ENCODE assay signal across 8 cellular contexts in the genomic region with DNA sequence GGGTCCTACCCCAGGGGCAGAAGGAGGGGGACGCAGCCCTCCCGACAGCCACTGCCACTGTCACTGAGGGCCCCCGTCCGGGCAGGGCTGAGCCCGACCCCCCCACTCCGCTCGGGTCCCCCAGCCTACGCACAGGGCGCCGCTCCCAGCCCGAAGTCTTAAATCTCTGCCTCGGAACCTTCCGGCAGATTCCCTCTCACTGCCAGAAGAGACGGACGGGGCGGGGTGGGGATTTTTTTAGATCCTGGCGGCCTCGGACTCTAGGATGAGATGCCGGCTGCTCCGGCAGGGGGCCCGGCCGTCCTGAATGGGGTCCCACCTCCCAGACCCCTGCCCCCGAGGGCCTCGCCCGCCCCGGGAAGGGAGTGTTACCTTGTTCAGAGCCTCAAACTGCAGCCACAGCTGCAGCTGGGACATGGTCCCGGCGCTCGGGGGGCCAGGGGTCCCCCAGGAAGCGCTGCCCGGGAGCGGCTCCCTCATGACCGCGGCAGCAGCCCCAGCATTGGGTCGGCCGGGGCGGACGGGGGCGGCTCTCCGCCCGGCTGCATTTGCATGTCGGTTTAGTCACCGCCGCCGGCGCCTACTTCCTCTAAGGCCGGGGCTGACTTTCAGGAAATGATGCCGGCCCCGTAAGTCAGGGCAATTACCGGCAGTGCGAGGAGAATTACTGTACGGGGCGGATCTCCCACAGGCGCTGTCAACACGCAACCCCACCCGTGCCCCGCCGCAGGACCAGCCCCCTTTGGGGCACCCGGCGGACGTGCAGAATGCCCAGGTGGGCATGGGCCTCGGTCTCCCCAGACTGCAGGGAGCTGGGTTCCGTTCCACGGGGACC. TPM values are rescaled to one million over a fixed set of nuclear protein-coding genes. Genes with fewer than 3 reads are reported as not detected.
DNase-seq lines count a peak whose midpoint lies in the region; ATAC-seq, FAIRE-seq and TF ChIP-seq lines count a peak whose summit lies in the region.

No MANE protein-coding gene starts in this region.

- peak; percentile 54 for FAIRE-seq in G401.6 (lab: Jason Lieb, UNC)

- DNase-seq in HFF-Myc (ENCODE audit: extremely low read depth, low read depth) = no peak
- DNase-seq in NT2/D1 (ENCODE audit: low read depth, low spot score) = peak; percentile 57
- DNase-seq in activated T-cell treated with anti-CD3 and anti-CD28 coated beads, Interleukin-2, amount 50 U/mL, for 4 hours = peak; percentile 90
- DNase-seq in fibroblast of gingiva (ENCODE audit: low read depth) = peak; percentile 89
- DNase-seq in naive thymus-derived CD4-positive, alpha-beta T cell = peak; percentile 69 to 87 (median 85)

- no peaks in the 10 kb centered on the region for H3K27me3 Mint-ChIP-seq in activated T-cell treated with anti-CD3 and anti-CD28 coated beads, Interleukin-2, amount 50 U/mL, for 4 hours (ENCODE audit: low read depth)
- H3K27me3 Mint-ChIP-seq in naive thymus-derived CD4-positive, alpha-beta T cell = no peaks in the 10 kb centered on the region
- H3K27me3 Mint-ChIP-seq in stimulated activated memory B cell treated with anti-CD40 and anti-IgM and Interleukin-4, amounts not matched to agents 10 μg/mL and 1 μg/mL and 100 μg/mL, for 72 hours = no peaks in the 10 kb centered on the region

- H3K27me3 ChIP-seq in NT2/D1 (ENCODE audit: insufficient read depth, insufficient read length) = no peaks in the 10 kb centered on the region
- H3K27me3 ChIP-seq in naive thymus-derived CD4-positive, alpha-beta T cell (ENCODE audit: control insufficient read depth in 2 of 2, insufficient read depth in 2 of 2, low read length in 2 of 2) = no peaks in the 10 kb centered on the region

- H3K9ac ChIP-seq in NT2/D1 (ENCODE audit: insufficient read length, low read depth) = peak overlapping the region; percentile 78

- H3K9me3 ChIP-seq in NT2/D1 (ENCODE audit: insufficient read depth, low read length) = no peaks in the 10 kb centered on the region
- no peaks in the 10 kb centered on the region for H3K9me3 ChIP-seq in naive thymus-derived CD4-positive, alpha-beta T cell (ENCODE audit: control insufficient read depth in 2 of 3, low read length in 3 of 3)

- peak overlapping the region; percentile 90 for H3K4me3 Mint-ChIP-seq in activated T-cell treated with anti-CD3 and anti-CD28 coated beads, Interleukin-2, amount 50 U/mL, for 4 hours
- peak overlapping the region; percentile 78 to 94 (median 85) for H3K4me3 Mint-ChIP-seq in naive thymus-derived CD4-positive, alpha-beta T cell
- H3K4me3 Mint-ChIP-seq in stimulated activated memory B cell treated with anti-CD40 and anti-IgM and Interleukin-4, amounts not matched to agents 10 μg/mL and 1 μg/mL and 100 μg/mL, for 72 hours = peak overlapping the region; percentile 87

- peaks cover 62% of the 10 kb centered on the region for H3K36me3 ChIP-seq in NT2/D1 (ENCODE audit: insufficient read depth, insufficient read length, low read length)
- peaks cover 10 to 19% (median 11%) of the 10 kb centered on the region in 3 experiments for H3K36me3 ChIP-seq in naive thymus-derived CD4-positive, alpha-beta T cell (ENCODE audit: control insufficient read depth in 2 of 3, insufficient read depth in 3 of 3, low read length in 3 of 3)

- POLR2A ChIA-PET in naive thymus-derived CD4-positive, alpha-beta T cell (lab: Charles Lee) = interaction anchor here (0.6 to 3.2 kb wide), 14 partner anchors 11 to 233 kb away, joined by 3 to 18 read pairs (median 3); a partner anchor contains a TSS

- peaks cover 2% of the 10 kb centered on the region for H3K36me3 Mint-ChIP-seq in activated T-cell treated with anti-CD3 and anti-CD28 coated beads, Interleukin-2, amount 50 U/mL, for 4 hours (ENCODE audit: insufficient read depth)
- H3K36me3 Mint-ChIP-seq in naive thymus-derived CD4-positive, alpha-beta T cell = peaks cover 0 to 5% (median 0%) of the 10 kb centered on the region in 5 donors
- H3K36me3 Mint-ChIP-seq in stimulated activated memory B cell treated with anti-CD40 and anti-IgM and Interleukin-4, amounts not matched to agents 10 μg/mL and 1 μg/mL and 100 μg/mL, for 72 hours = peaks cover 8% of the 10 kb centered on the region

- TF ChIP-seq CTCF in HFF-Myc (IDR thresholded peaks at IDR 0.05; ENCODE audit: low read depth, low read length, missing control alignments) = peak; percentile 9

- CTCF ChIA-PET in naive thymus-derived CD4-positive, alpha-beta T cell (lab: Charles Lee) = interaction anchor here (0.5 to 1.2 kb wide), 2 partner anchors 8 to 67 kb away, joined by 5 read pairs; no protein-coding TSS in a partner anchor

- ATAC-seq in activated T-cell treated with anti-CD3 and anti-CD28 coated beads, Interleukin-2, amount 50 U/mL, for 4 hours = peak; percentile 62 to 73
- peak; percentile 80 for ATAC-seq in naive thymus-derived CD4-positive, alpha-beta T cell
- peak; percentile 79 for ATAC-seq in stimulated activated memory B cell treated with anti-CD40 and anti-IgM and Interleukin-4, amounts not matched to agents 10 μg/mL and 1 μg/mL and 100 μg/mL, for 72 hours
- no peak for ATAC-seq in HG02623 (IDR thresholded peaks at IDR 0.05; ENCODE audit: unreplicated experiment)

- H3K4me1 Mint-ChIP-seq in activated T-cell treated with anti-CD3 and anti-CD28 coated beads, Interleukin-2, amount 50 U/mL, for 4 hours (ENCODE audit: low read depth) = peaks cover 37% of the 10 kb centered on the region
- peaks cover 13 to 45% (median 29%) of the 10 kb centered on the region in 7 donors for H3K4me1 Mint-ChIP-seq in naive thymus-derived CD4-positive, alpha-beta T cell
- H3K4me1 Mint-ChIP-seq in stimulated activated memory B cell treated with anti-CD40 and anti-IgM and Interleukin-4, amounts not matched to agents 10 μg/mL and 1 μg/mL and 100 μg/mL, for 72 hours = peaks cover 62% of the 10 kb centered on the region

- H3K27ac Mint-ChIP-seq in naive thymus-derived CD4-positive, alpha-beta T cell = peak overlapping the region; percentile 88 to 93 (median 92)
- peak overlapping the region; percentile 78 for H3K27ac Mint-ChIP-seq in stimulated activated memory B cell treated with anti-CD40 and anti-IgM and Interleukin-4, amounts not matched to agents 10 μg/mL and 1 μg/mL and 100 μg/mL, for 72 hours

- H3K4me1 ChIP-seq in NT2/D1 (ENCODE audit: insufficient read depth, insufficient read length) = peaks cover 24% of the 10 kb centered on the region
- H3K4me1 ChIP-seq in naive thymus-derived CD4-positive, alpha-beta T cell (ENCODE audit: control insufficient read depth in 2 of 2, insufficient read depth in 2 of 2, low read length in 2 of 2) = peaks cover 23 to 42% of the 10 kb centered on the region in 2 donors

- peak overlapping the region; percentile 98 for H3K27ac ChIP-seq in naive thymus-derived CD4-positive, alpha-beta T cell (ENCODE audit: low read depth, low read length)

- intact Hi-C loops in naive thymus-derived CD4-positive, alpha-beta T cell (cut with micrococcal nuclease) = loop anchor here (1.0 to 5.0 kb wide), 9 partner anchors 29 to 521 kb away; a partner anchor contains a TSS

- H3K9me3 Mint-ChIP-seq in activated T-cell treated with anti-CD3 and anti-CD28 coated beads, Interleukin-2, amount 50 U/mL, for 4 hours = no peaks in the 10 kb centered on the region
- no peaks in the 10 kb centered on the region for H3K9me3 Mint-ChIP-seq in naive thymus-derived CD4-positive, alpha-beta T cell
- H3K9me3 Mint-ChIP-seq in stimulated activated memory B cell treated with anti-CD40 and anti-IgM and Interleukin-4, amounts not matched to agents 10 μg/mL and 1 μg/mL and 100 μg/mL, for 72 hours = no peaks in the 10 kb centered on the region

- peak overlapping the region; percentile 57 for H3K4me3 ChIP-seq in HFF-Myc (replicated peaks; ENCODE audit: low read depth, low read length)
- peak overlapping the region; percentile 27 for H3K4me3 ChIP-seq in NT2/D1 (ENCODE audit: insufficient read length, low read depth)
- H3K4me3 ChIP-seq in naive thymus-derived CD4-positive, alpha-beta T cell (ENCODE audit: low read length) = peak overlapping the region; percentile 81

RNA-seq across cellular contexts. Expression of a gene that starts 28.1 kb away (rescaled TPM):
- 100 to 1,000 TPM; 148 to 165 (median 162) TPM for total RNA-seq in activated T-cell treated with anti-CD3 and anti-CD28 coated beads, Interleukin-2, amount 50 U/mL, for 4 hours
- 100 to 1,000 TPM; 122 to 235 (median 194) TPM for total RNA-seq in naive thymus-derived CD4-positive, alpha-beta T cell
- polyA plus RNA-seq in naive thymus-derived CD4-positive, alpha-beta T cell = 100 to 1,000 TPM; 417 to 522 TPM

RNA-seq across cellular contexts. Expression of a gene that starts 36.8 kb away (rescaled TPM):
- 100 to 1,000 TPM; 303 to 380 (median 323) TPM for total RNA-seq in activated T-cell treated with anti-CD3 and anti-CD28 coated beads, Interleukin-2, amount 50 U/mL, for 4 hours
- total RNA-seq in naive thymus-derived CD4-positive, alpha-beta T cell = 100 to 1,000 TPM in 1 of 5 experiments, 10 to 100 TPM in 4; 75.3 to 157 (median 82.1) TPM
- 100 to 1,000 TPM; 136 to 179 TPM for polyA plus RNA-seq in naive thymus-derived CD4-positive, alpha-beta T cell

RNA-seq across cellular contexts. Expression of a gene that starts 42.1 kb away (rescaled TPM):
- 100 to 1,000 TPM; 134 to 140 (median 139) TPM for total RNA-seq in activated T-cell treated with anti-CD3 and anti-CD28 coated beads, Interleukin-2, amount 50 U/mL, for 4 hours
- 100 to 1,000 TPM in 3 of 5 experiments, 10 to 100 TPM in 2; 88.6 to 137 (median 104) TPM for total RNA-seq in naive thymus-derived CD4-positive, alpha-beta T cell
- polyA plus RNA-seq in naive thymus-derived CD4-positive, alpha-beta T cell = 1 to 10 TPM; 1.7 to 2.6 TPM

Comparison
In these comparisons a context has a peak if more than half of its experiments do, and no peak if none do; other contexts are left out.
1. H3K4me3 ChIP-seq: peak in every context shown above with its lines; median percentile 81 in naive thymus-derived CD4-positive, alpha-beta T cell; 57 in HFF-Myc; 27 in NT2/D1.